Comparison of ENCODE assay signal across 8 cellular contexts in genomic region chr14:72948481-72949138, GRCh38. TPM values are rescaled to one million over a fixed set of nuclear protein-coding genes. Genes with fewer than 3 reads are reported as not detected.
DNase-seq lines count a peak whose midpoint lies in the region; ATAC-seq lines count a peak whose summit lies in the region.

No MANE protein-coding gene starts in this region.

- no peaks in the 10 kb centered on the region for H3K27me3 Mint-ChIP-seq in activated CD4-positive, alpha-beta memory T cell treated with anti-CD3 and anti-CD28 coated beads, Interleukin-2, amount 10 ng/mL, durations not matched to agents 7 days and 5 days

- no peak overlapping the region for H3K27ac Mint-ChIP-seq in activated CD4-positive, alpha-beta memory T cell treated with anti-CD3 and anti-CD28 coated beads, Interleukin-2, amount 10 ng/mL, durations not matched to agents 7 days and 5 days

- no peak for ATAC-seq in HG03108 (IDR thresholded peaks at IDR 0.05; ENCODE audit: unreplicated experiment)

- peaks cover 8% of the 10 kb centered on the region for H3K36me3 Mint-ChIP-seq in activated CD4-positive, alpha-beta memory T cell treated with anti-CD3 and anti-CD28 coated beads, Interleukin-2, amount 10 ng/mL, durations not matched to agents 7 days and 5 days (ENCODE audit: low read depth)

- no peaks in the 10 kb centered on the region for H3K9me3 Mint-ChIP-seq in activated CD4-positive, alpha-beta memory T cell treated with anti-CD3 and anti-CD28 coated beads, Interleukin-2, amount 10 ng/mL, durations not matched to agents 7 days and 5 days

- H3K4me3 Mint-ChIP-seq in activated CD4-positive, alpha-beta memory T cell treated with anti-CD3 and anti-CD28 coated beads, Interleukin-2, amount 10 ng/mL, durations not matched to agents 7 days and 5 days = no peak overlapping the region

- peak; percentile 21 for DNase-seq in NOMO-1 treated with DMSO at 0.1 percent for 48 hours (lab: John Stamatoyannopoulos, UW; ENCODE audit: unreplicated experiment)
- DNase-seq in NOMO-1 treated with dmso at 0.1 percent for 144 hours (lab: John Stamatoyannopoulos, UW; ENCODE audit: unreplicated experiment) = no peak
- peak; percentile 24 for DNase-seq in NCI-H345 treated with DMSO at 0.1 percent for 48 hours (lab: John Stamatoyannopoulos, UW; ENCODE audit: unreplicated experiment)
- peak; percentile 75 for DNase-seq in activated CD4-positive, alpha-beta memory T cell treated with anti-CD3 and anti-CD28 coated beads, Interleukin-2, amount 10 ng/mL, durations not matched to agents 7 days and 5 days
- peak; percentile 41 for DNase-seq in effector CD8-positive, alpha-beta T cell (lab: John Stamatoyannopoulos, UW)
- DNase-seq in midbrain (lab: John Stamatoyannopoulos, UW) = peak; percentile 58
- peak; percentile 83 for DNase-seq in stimulated activated CD8-positive, alpha-beta memory T cell treated with anti-CD3 and anti-CD28 coated beads, Interleukin-4, amount 100 ng/mL, for 48 hours

- H3K4me1 Mint-ChIP-seq in activated CD4-positive, alpha-beta memory T cell treated with anti-CD3 and anti-CD28 coated beads, Interleukin-2, amount 10 ng/mL, durations not matched to agents 7 days and 5 days = peaks cover 19% of the 10 kb centered on the region

- POLR2A ChIA-PET in activated CD4-positive, alpha-beta memory T cell treated with anti-CD3 and anti-CD28 coated beads, Interleukin-2, amount 10 ng/mL, durations not matched to agents 7 days and 5 days (lab: Charles Lee) = interaction anchor here (0.8 to 1.4 kb wide), 6 partner anchors 11 to 434 kb away, joined by 3 to 8 read pairs (median 4); no protein-coding TSS in a partner anchor

- CTCF ChIA-PET in activated CD4-positive, alpha-beta memory T cell treated with anti-CD3 and anti-CD28 coated beads, Interleukin-2, amount 10 ng/mL, durations not matched to agents 7 days and 5 days (lab: Charles Lee) = interaction anchor here (0.9 to 4.2 kb wide), 24 partner anchors 9 to 509 kb away, joined by 3 to 97 read pairs (median 5); partner anchors contain the start of genes DCAF4, DPF3 and RBM25

RNA-seq across cellular contexts. Expression of gene DCAF4, which starts 22.3 kb away (rescaled TPM):
- total RNA-seq in activated CD4-positive, alpha-beta memory T cell treated with anti-CD3 and anti-CD28 coated beads, Interleukin-2, amount 10 ng/mL, durations not matched to agents 7 days and 5 days = 10 to 100 TPM; 13.6 to 15.6 TPM

RNA-seq across cellular contexts. Expression of gene DPF3, which starts 54.7 kb away (rescaled TPM):
- 10 to 100 TPM; 14.9 to 15.4 TPM for total RNA-seq in activated CD4-positive, alpha-beta memory T cell treated with anti-CD3 and anti-CD28 coated beads, Interleukin-2, amount 10 ng/mL, durations not matched to agents 7 days and 5 days
